8 cellular contexts compared by ENCODE assay signal in the genomic region with DNA sequence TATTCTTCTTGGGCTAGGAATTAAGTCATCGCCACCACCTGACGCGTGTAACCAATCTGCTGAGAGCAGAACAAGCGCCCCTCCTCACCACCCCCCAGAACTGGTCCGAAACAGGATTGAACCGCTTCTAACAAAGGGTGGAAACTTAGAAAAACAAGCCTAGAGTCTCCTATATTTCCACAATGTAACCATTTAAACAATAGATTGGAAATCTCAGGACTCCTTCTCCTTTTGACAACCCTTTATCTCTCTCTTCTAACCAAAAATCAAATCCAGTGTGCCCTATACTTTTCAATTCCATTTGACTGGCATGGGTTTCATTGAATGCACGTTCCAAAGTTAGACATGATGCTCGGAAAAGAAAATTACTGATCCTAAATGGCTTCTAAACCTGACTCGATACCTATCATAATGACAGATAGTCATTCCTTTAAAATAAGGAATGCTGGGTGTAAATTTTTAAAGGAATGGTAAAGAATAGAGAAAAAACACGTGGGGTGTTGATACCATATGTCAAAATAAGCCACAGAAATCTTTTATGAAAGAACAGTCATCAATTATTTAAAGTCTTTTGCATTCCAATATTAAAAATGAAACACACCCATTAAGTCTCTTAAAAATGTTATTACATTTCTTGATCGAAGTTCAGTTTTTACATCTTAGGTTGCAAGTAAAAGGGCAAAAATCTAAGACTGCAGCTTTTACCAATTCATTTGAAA. TPM values are rescaled to one million over a fixed set of nuclear protein-coding genes. Genes with fewer than 3 reads are reported as not detected.
DNase-seq lines count a peak whose midpoint lies in the region; TF ChIP-seq lines count a peak whose summit lies in the region.

No MANE protein-coding gene starts in this region.

- no peaks in the 10 kb centered on the region for H3K27me3 ChIP-seq in BE2C
- no peaks in the 10 kb centered on the region for H3K27me3 ChIP-seq in MG63
- H3K27me3 ChIP-seq in thymus (ENCODE audit: control insufficient read depth, insufficient read depth), result no peaks in the 10 kb centered on the region

- H3K9me3 ChIP-seq in BE2C (no peaks in the 10 kb centered on the region), MG63 (no peaks in the 10 kb centered on the region), thymus (ENCODE audit: control insufficient read depth) (no peaks in the 10 kb centered on the region)

- TF ChIP-seq CTCF in BE2C (IDR thresholded peaks at IDR 0.05; ENCODE audit: low read depth, low read length) (no peak), GM20000 (IDR thresholded peaks at IDR 0.05; ENCODE audit: extremely low read depth, missing control alignments) (no peak), osteocyte (IDR thresholded peaks at IDR 0.05) (no peak)

- H3K27ac ChIP-seq in thymus (ENCODE audit: low read depth), result peak overlapping the region; percentile 98

- intact Hi-C loops in head of caudate nucleus (cut with DNase I), result loop anchor here (2.0 kb wide), 1 partner anchor 101 kb away; no protein-coding TSS in a partner anchor

- H3K36me3 Mint-ChIP-seq in activated naive CD8-positive, alpha-beta T cell, result peaks cover 6% of the 10 kb centered on the region
- peaks cover 12% of the 10 kb centered on the region for H3K36me3 Mint-ChIP-seq in osteocyte (ENCODE audit: unreplicated experiment)

- H3K4me1 ChIP-seq in BE2C, result peaks cover 3% of the 10 kb centered on the region; the same call in 1 of the 2 replicates
- no peaks in the 10 kb centered on the region for H3K4me1 ChIP-seq in thymus (ENCODE audit: control insufficient read depth, insufficient read depth, low read length)

- H3K4me3 ChIP-seq in BE2C (ENCODE audit: low read depth, low read length) (peak overlapping the region; percentile 88), MG63 (peak overlapping the region; percentile 87), thymus (ENCODE audit: low read length) (peak overlapping the region; percentile 89)

- H3K9me3 Mint-ChIP-seq in activated naive CD8-positive, alpha-beta T cell (ENCODE audit: low read depth), result no peaks in the 10 kb centered on the region
- H3K9me3 Mint-ChIP-seq in osteocyte (ENCODE audit: unreplicated experiment), result no peaks in the 10 kb centered on the region

- H3K36me3 ChIP-seq in BE2C, result peaks cover 20% of the 10 kb centered on the region
- H3K36me3 ChIP-seq in MG63, result peaks cover 40% of the 10 kb centered on the region
- H3K36me3 ChIP-seq in thymus (ENCODE audit: control insufficient read depth, insufficient read depth), result no peaks in the 10 kb centered on the region

- peak overlapping the region; percentile 98 for H3K27ac Mint-ChIP-seq in activated naive CD8-positive, alpha-beta T cell
- peak overlapping the region; percentile 98 for H3K27ac Mint-ChIP-seq in osteocyte (ENCODE audit: unreplicated experiment)

- H3K27me3 Mint-ChIP-seq in activated naive CD8-positive, alpha-beta T cell, result no peaks in the 10 kb centered on the region
- no peaks in the 10 kb centered on the region for H3K27me3 Mint-ChIP-seq in osteocyte (ENCODE audit: unreplicated experiment)

- DNase-seq in BE2C (peak; percentile 82), GM20000 (ENCODE audit: low spot score) (peak; percentile 74), MG63 (peak; percentile 90), SK-MEL-5 (ENCODE audit: low read depth, low spot score) (peak; percentile 67), head of caudate nucleus (peak; percentile 67 to 96 (median 87)), osteocyte (ENCODE audit: extremely low spot score, unreplicated experiment) (peak; percentile 90)

- in situ Hi-C loops in SK-MEL-5 (cut with HindIII; ENCODE audit: low pct_unique_long_range_greater_than_20kb, low sequenced_read_pairs), result no loop called here

- peaks cover 36% of the 10 kb centered on the region for H3K4me1 Mint-ChIP-seq in activated naive CD8-positive, alpha-beta T cell (ENCODE audit: low read depth)
- H3K4me1 Mint-ChIP-seq in osteocyte (ENCODE audit: unreplicated experiment), result peaks cover 30% of the 10 kb centered on the region

- under 1% methylated on average over 11 of the region's 11 CpGs for WGBS in thymus

- peak overlapping the region; percentile 100 for H3K4me3 Mint-ChIP-seq in activated naive CD8-positive, alpha-beta T cell
- peak overlapping the region; percentile 92 for H3K4me3 Mint-ChIP-seq in osteocyte (ENCODE audit: unreplicated experiment)

RNA-seq across cellular contexts. Expression of gene ARRDC3, which starts 1.2 kb away (rescaled TPM):
- 14.2 TPM for polyA plus RNA-seq in BE2C (2012; ENCODE audit: insufficient read depth, insufficient read length, low read depth)
- 66.1 and 70.6 TPM in 2 replicates for total RNA-seq in MG63 (2014; rRNA removed; shearing (Covaris generic); ENCODE audit: low replicate concordance)
- 16.9 and 22.1 TPM in 2 replicates for total RNA-seq in SK-MEL-5 (2014; rRNA removed; shearing (Covaris generic))
- polyA plus RNA-seq in SK-MEL-5 (2015; cell fraction: cytosol; rRNA removed), result 7.3 and 9.1 TPM in 2 replicates
- 53.1 and 87.8 TPM in 2 replicates for polyA plus RNA-seq in SK-MEL-5 (2015; cell fraction: nucleus; rRNA removed)
- 57.7 and 90.8 TPM in 2 replicates for total RNA-seq in osteocyte
- 55.7 TPM for polyA plus RNA-seq in thymus

Comparison
In these comparisons a context has a peak if more than half of its experiments do, and no peak if none do; other contexts are left out.
1. Peak in every context shown above with its lines: DNase-seq, H3K4me3 ChIP-seq and H3K27ac ChIP-seq.